ENCODE assay signal across 23 cellular contexts in the genomic region with DNA sequence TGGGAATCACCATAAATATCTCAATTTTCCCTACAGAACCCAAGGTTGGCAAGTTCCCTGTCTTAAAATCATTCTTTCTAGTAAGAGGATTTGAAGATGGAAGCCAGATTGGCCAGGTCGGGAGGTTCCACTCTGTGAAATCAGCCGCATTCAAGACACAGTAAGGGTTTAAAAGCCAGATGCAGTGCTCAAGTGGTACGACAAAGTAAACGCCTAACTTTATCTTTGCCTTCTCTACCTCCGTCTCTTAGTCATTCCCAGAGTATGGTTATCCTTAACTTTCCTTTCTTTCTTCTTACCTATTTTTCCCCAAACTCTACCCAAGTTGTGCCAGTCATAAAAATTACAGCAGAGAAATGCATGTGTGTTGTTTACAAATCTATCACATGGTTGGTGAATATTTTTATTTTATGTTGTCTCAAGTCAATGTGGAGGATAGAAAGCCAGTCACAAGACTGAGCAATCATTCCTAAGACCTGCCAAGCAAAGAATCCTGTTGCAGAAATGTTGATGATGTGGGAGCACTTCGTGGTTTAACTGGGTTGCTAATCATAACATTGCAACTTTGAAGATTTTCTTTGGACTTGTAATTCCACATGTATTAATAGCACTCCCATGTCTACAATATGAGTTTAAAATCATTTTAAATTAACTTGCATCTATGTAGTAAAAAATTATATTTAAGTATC.
DNase-seq lines count a peak whose midpoint lies in the region; ATAC-seq, FAIRE-seq and TF ChIP-seq lines count a peak whose summit lies in the region.
"Had no signal": no experiment of that assay in that cellular context is flagged by ENCODE, and none has a peak within 500 bp of the region (broad histone marks: within the 10 kb centered on the region; RNA-seq: fewer than 3 reads in every experiment).

No MANE protein-coding gene starts in this region.

- TF ChIP-seq CTCF in K562 (IDR thresholded peaks at IDR 0.05 in 2 of 3, conservative IDR thresholded peaks at IDR 0.05 in 1 of 3; ENCODE audit: insufficient read depth in 2 of 3, low read depth in 1 of 3, low read length in 3 of 3) (no peak), foreskin fibroblast (IDR thresholded peaks at IDR 0.05; ENCODE audit: low read depth, low read length) (no peak), uterus (IDR thresholded peaks at IDR 0.05) (no peak), CD14-positive monocyte (IDR thresholded peaks at IDR 0.05) (no peak)

- peak overlapping the region; percentile 53 for H3K4me2 ChIP-seq in K562 (ENCODE audit: insufficient read depth, low read length)
- H3K4me2 ChIP-seq: BLaER1, PC-9 had no signal

- ATAC-seq in K562 (peak; percentile 62), HG03025 (IDR thresholded peaks at IDR 0.05; ENCODE audit: low FRiP score, unreplicated experiment) (no peak), GM21576 (IDR thresholded peaks at IDR 0.05; ENCODE audit: unreplicated experiment) (no peak)
- ATAC-seq: mucosa of descending colon had no signal

- CTCF ChIA-PET in K562 (lab: Yijun Ruan, JAX; ENCODE audit: low intra/inter-chr PET ratio) = no interaction called here

- FAIRE-seq in K562 (lab: Jason Lieb, UNC) = peak; percentile 48
- FAIRE-seq: endothelial cell of umbilical vein, GM18507 had no signal

- no peak for TF ChIP-seq EP300 in K562 (IDR thresholded peaks at IDR 0.05; ENCODE audit: low read length)

- no TSS peak for BruUV-seq in K562 (replicated peaks; lab: Mats Ljungman, UMichigan)

- peak overlapping the region in 1 of 2 experiments; percentile 9; a peak in 1 of 4 replicates for H3K9ac ChIP-seq in K562 (ENCODE audit: insufficient read depth in 1 of 2, low read depth in 2 of 2, low read length in 2 of 2)
- H3K9ac ChIP-seq: BLaER1 had no signal

- intact Hi-C loops in K562 (cut with micrococcal nuclease) (no loop called here), uterus (cut with DNase I; ENCODE audit: low total_unique reads) (no loop called here), CD14-positive monocyte (cut with micrococcal nuclease) (no loop called here)

- peak overlapping the region in 2 of 7 donors; percentile 2 for H3K27ac Mint-ChIP-seq in CD14-positive monocyte
- H3K27ac Mint-ChIP-seq: activated CD4-positive, alpha-beta T cell treated with anti-CD3 and anti-CD28 coated beads, Interleukin-2, amount 10 ng/mL, durations not matched to agents 7 days and 5 days; activated naive CD8-positive, alpha-beta T cell; progenitor cell of endocrine pancreas; stimulated activated naive CD8-positive, alpha-beta T cell treated with anti-CD3 and anti-CD28 coated beads, Interleukin-15, Interleukin-2, amounts not matched to agents 100 ng/mL and 50 ng/mL, for 24 hours had no signal

- peaks cover 57% of the 10 kb centered on the region for H3K4me1 Mint-ChIP-seq in CD14-positive monocyte
- H3K4me1 Mint-ChIP-seq: activated CD4-positive, alpha-beta T cell treated with anti-CD3 and anti-CD28 coated beads, Interleukin-2, amount 10 ng/mL, durations not matched to agents 7 days and 5 days had no signal

- no peak for TF ChIP-seq RAD21 in K562 (CRISPR knock-in tag; conservative IDR thresholded peaks at IDR 0.05 in 1 of 2, IDR thresholded peaks at IDR 0.05 in 1 of 2)

- H3K9me1 ChIP-seq in K562 (ENCODE audit: control insufficient read depth, insufficient read depth, low read length) = no peaks in the 10 kb centered on the region

- peak overlapping the region; percentile 60 for H2AFZ ChIP-seq in K562 (ENCODE audit: low read depth, low read length)
- H2AFZ ChIP-seq: PC-9 had no signal

- H3K4me3 Mint-ChIP-seq in CD14-positive monocyte = no peak overlapping the region
- H3K4me3 Mint-ChIP-seq: activated CD4-positive, alpha-beta T cell treated with anti-CD3 and anti-CD28 coated beads, Interleukin-2, amount 10 ng/mL, durations not matched to agents 7 days and 5 days; activated naive CD8-positive, alpha-beta T cell; stimulated activated naive CD8-positive, alpha-beta T cell treated with anti-CD3 and anti-CD28 coated beads, Interleukin-15, Interleukin-2, amounts not matched to agents 100 ng/mL and 50 ng/mL, for 24 hours had no signal

- H3K27me3 ChIP-seq in K562 (ENCODE audit: control insufficient read depth in 2 of 2, insufficient read depth in 2 of 2, low read length in 2 of 2) (no peaks in the 10 kb centered on the region), uterus (no peaks in the 10 kb centered on the region)
- H3K27me3 ChIP-seq: BLaER1 had no signal

- H3K4me3 ChIP-seq in K562 (no peak overlapping the region), foreskin fibroblast (ENCODE audit: low read depth in 1 of 2, low read length in 2 of 2) (no peak overlapping the region), uterus (no peak overlapping the region)
- H3K4me3 ChIP-seq: BLaER1, left ventricle myocardium inferior, mucosa of descending colon, PC-9 had no signal

- H3K27ac ChIP-seq in K562 (ENCODE audit: extremely low read depth, low read depth, low read length) = 0 out of 3 replicates have a peak overlapping the region, but pooled peaks have one; percentile 29
- H3K27ac ChIP-seq in uterus = peak overlapping the region; percentile 23 to 98
- H3K27ac ChIP-seq: BLaER1, left ventricle myocardium inferior, PC-9 had no signal

- WGBS in K562 (ENCODE audit: insufficient coverage, low coverage, missing lambda C conversion rate) = 6% methylated on average over 6 of the region's 6 CpGs

- TF ChIP-seq POLR2A in K562 (conservative IDR thresholded peaks at IDR 0.05) (no peak), uterus (IDR thresholded peaks at IDR 0.05) (no peak)

- peaks cover 0 to 6% (median 2%) of the 10 kb centered on the region in 7 donors for H3K9me3 Mint-ChIP-seq in CD14-positive monocyte
- H3K9me3 Mint-ChIP-seq: stimulated activated naive CD8-positive, alpha-beta T cell treated with anti-CD3 and anti-CD28 coated beads, Interleukin-15, Interleukin-2, amounts not matched to agents 100 ng/mL and 50 ng/mL, for 24 hours had no signal

- H3K4me1 ChIP-seq in K562 (replicated peaks in 1 of 2; ENCODE audit: control insufficient read depth in 2 of 2, insufficient read depth in 2 of 2, low read length in 2 of 2) (peaks cover 0 to 52% of the 10 kb centered on the region in 2 experiments), uterus (peaks cover 0 to 10% of the 10 kb centered on the region in 2 donors)
- H3K4me1 ChIP-seq: BLaER1 had no signal

- H3K9me3 ChIP-seq in K562 (replicated peaks; ENCODE audit: control insufficient read depth, insufficient read depth, low read depth, low read length) = no peaks in the 10 kb centered on the region
- no peaks in the 10 kb centered on the region for H3K9me3 ChIP-seq in uterus
- H3K9me3 ChIP-seq: BLaER1, left ventricle myocardium inferior, mucosa of descending colon had no signal

- H4K20me1 ChIP-seq in K562 (replicated peaks; ENCODE audit: control insufficient read depth, insufficient read depth, low read length) = no peaks in the 10 kb centered on the region
- H4K20me1 ChIP-seq: BLaER1 had no signal

- in situ Hi-C loops in K562 (cut with MboI) = no loop called here

- POLR2A ChIA-PET in K562 (lab: Yijun Ruan, JAX) = interaction anchor here (0.9 kb wide), 1 partner anchor 9 kb away, joined by 3 read pairs; no protein-coding TSS in a partner anchor

- no peaks in the 10 kb centered on the region for H3K79me2 ChIP-seq in K562 (ENCODE audit: control insufficient read depth, insufficient read depth, low read length)

- no peaks in the 10 kb centered on the region for H3K27me3 Mint-ChIP-seq in CD14-positive monocyte (ENCODE audit: low read depth in 3 of 3)
- H3K27me3 Mint-ChIP-seq: progenitor cell of endocrine pancreas had no signal

- H3K36me3 Mint-ChIP-seq in CD14-positive monocyte = peaks cover 0 to 3% of the 10 kb centered on the region in 2 donors
- H3K36me3 Mint-ChIP-seq: activated naive CD8-positive, alpha-beta T cell had no signal

- H3K36me3 ChIP-seq in K562 (ENCODE audit: control insufficient read depth, insufficient read depth, low read length) = no peaks in the 10 kb centered on the region
- H3K36me3 ChIP-seq in uterus = no peaks in the 10 kb centered on the region
- H3K36me3 ChIP-seq: BLaER1, left ventricle myocardium inferior had no signal

- DNase-seq in NCI-H82 (lab: John Stamatoyannopoulos, UW) (peak; percentile 22), NCI-H82 treated with DMSO at 0.1 percent for 48 hours (lab: John Stamatoyannopoulos, UW; ENCODE audit: unreplicated experiment) (no peak), K562 (ENCODE audit: extremely low read depth in 1 of 4, low spot score in 3 of 4) (peak in 1 of 4 experiments; percentile 33), foreskin fibroblast (peak; percentile 24 to 45), uterus (no peak), CD14-positive monocyte (ENCODE audit: low spot score) (no peak)
- DNase-seq: 8988T; activated CD4-positive, alpha-beta T cell treated with anti-CD3 and anti-CD28 coated beads, Interleukin-2, amount 10 ng/mL, durations not matched to agents 7 days and 5 days; left ventricle myocardium inferior; mucosa of descending colon; NCI-H187; PC-9; SHP77 treated with DMSO at 0.1 percent for 48 hours; stimulated activated CD4-positive, alpha-beta T cell treated with anti-CD3 and anti-CD28 coated beads, Interleukin-4, amount 100 ng/mL, for 1 hour; T-helper 1 cell had no signal

TF ChIP-seq in K562, 482 proteins besides CTCF, POLR2A, EP300 and RAD21 (continues in another document):
- no peak for TF ChIP-seq ATF7 (IDR thresholded peaks at IDR 0.05)
- no peak for TF ChIP-seq ZNF316 (IDR thresholded peaks at IDR 0.05)
- no peak for TF ChIP-seq TAF15 (IDR thresholded peaks at IDR 0.05; ENCODE audit: low read depth, low read length)

Comparison
In these comparisons a context has a peak if more than half of its experiments do, and no peak if none do; other contexts are left out.
1. DNase-seq: peak in NCI-H82 (single experiment) and foreskin fibroblast (2 of 2); none in NCI-H82 treated with DMSO at 0.1 percent for 48 hours (single experiment), uterus (0 of 2) and CD14-positive monocyte (single experiment).